ENCODE assay signal across 1 cellular context in the genomic region with DNA sequence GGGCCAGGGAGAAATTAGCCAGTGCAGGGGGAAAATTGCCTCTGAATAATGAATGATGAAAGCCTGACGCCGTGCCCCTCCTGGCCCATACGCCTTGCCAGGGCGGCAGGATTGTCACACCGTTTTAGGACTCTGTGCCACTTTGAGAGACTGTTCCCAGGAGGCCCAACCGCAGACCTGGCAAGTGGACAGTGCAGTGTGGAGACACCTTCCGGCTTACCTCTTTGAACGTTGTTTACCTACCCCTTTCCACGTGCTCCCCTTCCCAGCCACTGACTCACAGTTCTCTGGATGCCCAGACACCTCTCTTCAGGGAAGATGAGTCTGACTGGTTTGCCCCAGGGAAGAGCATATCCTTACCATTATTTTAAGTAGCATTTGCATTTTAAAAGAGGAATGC.
TF ChIP-seq lines count a peak whose summit lies in the region.

No MANE protein-coding gene starts in this region.

TF ChIP-seq in HepG2, 621 proteins besides CTCF, POLR2A, EP300 and RAD21 (continues in another document):
- TF ChIP-seq, protein P1, sequence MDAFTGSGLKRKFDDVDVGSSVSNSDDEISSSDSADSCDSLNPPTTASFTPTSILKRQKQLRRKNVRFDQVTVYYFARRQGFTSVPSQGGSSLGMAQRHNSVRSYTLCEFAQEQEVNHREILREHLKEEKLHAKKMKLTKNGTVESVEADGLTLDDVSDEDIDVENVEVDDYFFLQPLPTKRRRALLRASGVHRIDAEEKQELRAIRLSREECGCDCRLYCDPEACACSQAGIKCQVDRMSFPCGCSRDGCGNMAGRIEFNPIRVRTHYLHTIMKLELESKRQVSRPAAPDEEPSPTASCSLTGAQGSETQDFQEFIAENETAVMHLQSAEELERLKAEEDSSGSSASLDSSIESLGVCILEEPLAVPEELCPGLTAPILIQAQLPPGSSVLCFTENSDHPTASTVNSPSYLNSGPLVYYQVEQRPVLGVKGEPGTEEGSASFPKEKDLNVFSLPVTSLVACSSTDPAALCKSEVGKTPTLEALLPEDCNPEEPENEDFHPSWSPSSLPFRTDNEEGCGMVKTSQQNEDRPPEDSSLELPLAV (CRISPR knock-in tag; conservative IDR thresholded peaks at IDR 0.05; ENCODE audit: low read depth), result no peak
- no peak for TF ChIP-seq ZNF572 (CRISPR knock-in tag; IDR thresholded peaks at IDR 0.05)
- TF ChIP-seq FOXK2 (IDR thresholded peaks at IDR 0.05), result peak; percentile 53; the same call in 1 of the 2 replicates
- no peak for TF ChIP-seq PHF21A (CRISPR knock-in tag; IDR thresholded peaks at IDR 0.05)
- no peak for TF ChIP-seq ZSCAN21 (CRISPR knock-in tag; IDR thresholded peaks at IDR 0.05; ENCODE audit: borderline replicate concordance)
- TF ChIP-seq, protein P2, sequence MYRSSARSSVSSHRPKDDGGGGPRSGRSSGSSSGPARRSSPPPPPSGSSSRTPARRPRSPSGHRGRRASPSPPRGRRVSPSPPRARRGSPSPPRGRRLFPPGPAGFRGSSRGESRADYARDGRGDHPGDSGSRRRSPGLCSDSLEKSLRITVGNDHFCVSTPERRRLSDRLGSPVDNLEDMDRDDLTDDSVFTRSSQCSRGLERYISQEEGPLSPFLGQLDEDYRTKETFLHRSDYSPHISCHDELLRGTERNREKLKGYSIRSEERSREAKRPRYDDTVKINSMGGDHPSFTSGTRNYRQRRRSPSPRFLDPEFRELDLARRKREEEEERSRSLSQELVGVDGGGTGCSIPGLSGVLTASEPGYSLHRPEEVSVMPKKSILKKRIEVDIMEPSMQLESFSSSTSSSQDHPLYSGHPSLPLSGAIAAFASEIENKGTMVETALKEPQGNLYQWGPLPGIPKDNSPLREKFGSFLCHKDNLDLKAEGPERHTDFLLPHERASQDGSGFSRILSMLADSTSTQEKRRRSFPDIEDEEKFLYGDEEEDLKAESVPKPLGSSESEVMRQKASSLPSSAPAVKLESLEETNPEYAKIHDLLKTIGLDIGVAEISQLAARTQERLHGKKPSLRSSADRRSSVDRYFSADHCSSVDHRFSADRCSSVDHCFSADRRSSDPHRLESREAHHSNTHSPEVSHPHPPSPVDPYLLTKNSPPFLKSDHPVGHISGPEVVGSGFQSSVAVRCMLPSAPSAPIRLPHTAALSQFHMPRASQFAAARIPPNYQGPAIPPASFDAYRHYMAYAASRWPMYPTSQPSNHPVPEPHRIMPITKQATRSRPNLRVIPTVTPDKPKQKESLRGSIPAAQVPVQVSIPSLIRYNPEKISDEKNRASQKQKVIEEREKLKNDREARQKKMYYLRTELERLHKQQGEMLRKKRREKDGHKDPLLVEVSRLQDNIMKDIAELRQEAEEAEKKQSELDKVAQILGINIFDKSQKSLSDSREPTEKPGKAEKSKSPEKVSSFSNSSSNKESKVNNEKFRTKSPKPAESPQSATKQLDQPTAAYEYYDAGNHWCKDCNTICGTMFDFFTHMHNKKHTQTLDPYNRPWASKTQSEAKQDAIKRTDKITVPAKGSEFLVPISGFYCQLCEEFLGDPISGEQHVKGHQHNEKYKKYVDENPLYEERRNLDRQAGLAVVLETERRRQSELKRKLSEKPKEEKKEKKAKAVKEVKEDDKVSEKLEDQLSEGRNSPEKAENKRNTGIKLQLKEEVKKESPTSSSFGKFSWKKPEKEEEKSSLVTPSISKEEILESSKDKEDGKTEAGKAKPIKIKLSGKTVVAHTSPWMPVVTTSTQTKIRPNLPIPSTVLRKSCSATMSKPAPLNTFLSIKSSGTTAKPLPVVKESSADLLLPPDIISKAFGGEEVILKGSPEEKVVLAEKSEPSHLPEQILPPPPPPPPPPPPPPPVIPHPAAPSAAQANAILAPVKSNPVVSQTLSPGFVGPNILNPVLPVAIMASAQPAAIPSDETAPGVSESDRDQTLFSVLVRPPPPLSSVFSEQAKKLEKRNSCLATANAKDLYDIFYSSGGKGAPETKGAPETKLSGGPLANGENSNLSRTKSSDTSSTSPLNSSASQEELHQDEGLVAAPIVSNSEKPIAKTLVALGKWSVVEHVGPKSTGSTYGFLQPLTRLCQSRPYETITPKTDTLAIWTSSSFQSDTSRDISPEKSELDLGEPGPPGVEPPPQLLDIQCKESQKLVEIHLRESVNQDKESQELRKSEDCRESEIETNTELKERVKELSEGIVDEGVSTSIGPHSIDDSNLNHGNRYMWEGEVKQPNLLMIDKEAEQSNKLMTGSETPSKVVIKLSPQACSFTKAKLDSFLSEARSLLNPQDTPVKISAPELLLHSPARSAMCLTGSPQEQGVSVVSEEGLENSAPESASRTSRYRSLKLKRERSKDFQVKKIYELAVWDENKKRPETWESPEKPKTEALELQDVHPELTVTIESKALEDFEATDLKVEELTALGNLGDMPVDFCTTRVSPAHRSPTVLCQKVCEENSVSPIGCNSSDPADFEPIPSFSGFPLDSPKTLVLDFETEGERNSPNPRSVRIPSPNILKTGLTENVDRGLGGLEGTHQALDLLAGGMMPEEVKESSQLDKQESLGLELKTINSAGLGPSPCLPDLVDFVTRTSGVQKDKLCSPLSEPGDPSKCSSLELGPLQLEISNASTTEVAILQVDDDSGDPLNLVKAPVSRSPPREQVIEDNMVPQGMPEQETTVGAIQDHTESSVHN (CRISPR knock-in tag; IDR thresholded peaks at IDR 0.05), result no peak
- TF ChIP-seq, protein P3, sequence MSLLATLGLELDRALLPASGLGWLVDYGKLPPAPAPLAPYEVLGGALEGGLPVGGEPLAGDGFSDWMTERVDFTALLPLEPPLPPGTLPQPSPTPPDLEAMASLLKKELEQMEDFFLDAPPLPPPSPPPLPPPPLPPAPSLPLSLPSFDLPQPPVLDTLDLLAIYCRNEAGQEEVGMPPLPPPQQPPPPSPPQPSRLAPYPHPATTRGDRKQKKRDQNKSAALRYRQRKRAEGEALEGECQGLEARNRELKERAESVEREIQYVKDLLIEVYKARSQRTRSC (CRISPR knock-in tag; IDR thresholded peaks at IDR 0.05; ENCODE audit: low read depth), result no peak
- no peak for TF ChIP-seq DPF2 (CRISPR knock-in tag; IDR thresholded peaks at IDR 0.05; ENCODE audit: borderline replicate concordance, low read depth)
- no peak for TF ChIP-seq ZNF329 (CRISPR knock-in tag; IDR thresholded peaks at IDR 0.05; ENCODE audit: low read depth)
- TF ChIP-seq FOXA1 (IDR thresholded peaks at IDR 0.05), result no peak
- peak; percentile 92 for TF ChIP-seq FOXA1 (CRISPR knock-in tag; IDR thresholded peaks at IDR 0.05)
- peak; percentile 92 for TF ChIP-seq FOXA3 (CRISPR knock-in tag; IDR thresholded peaks at IDR 0.05)
- no peak for TF ChIP-seq SNRNP70 (IDR thresholded peaks at IDR 0.05; ENCODE audit: low read depth, low read length)
- no peak for TF ChIP-seq HDAC6 (IDR thresholded peaks at IDR 0.05; ENCODE audit: low read depth, low read length)
- no peak for TF ChIP-seq ZBTB7B (CRISPR knock-in tag; IDR thresholded peaks at IDR 0.05)
- no peak for TF ChIP-seq GZF1 (CRISPR knock-in tag; IDR thresholded peaks at IDR 0.05)
- TF ChIP-seq MBNL3 (CRISPR knock-in tag; conservative IDR thresholded peaks at IDR 0.05), result no peak
- no peak for TF ChIP-seq ZNF484 (CRISPR knock-in tag; IDR thresholded peaks at IDR 0.05; ENCODE audit: borderline replicate concordance, low read depth)
- TF ChIP-seq HMG20B (CRISPR knock-in tag; conservative IDR thresholded peaks at IDR 0.05), result no peak
- peak; percentile 69; the same call in 1 of the 2 replicates for TF ChIP-seq ARNTL (CRISPR knock-in tag; IDR thresholded peaks at IDR 0.05)
- TF ChIP-seq, protein P4, sequence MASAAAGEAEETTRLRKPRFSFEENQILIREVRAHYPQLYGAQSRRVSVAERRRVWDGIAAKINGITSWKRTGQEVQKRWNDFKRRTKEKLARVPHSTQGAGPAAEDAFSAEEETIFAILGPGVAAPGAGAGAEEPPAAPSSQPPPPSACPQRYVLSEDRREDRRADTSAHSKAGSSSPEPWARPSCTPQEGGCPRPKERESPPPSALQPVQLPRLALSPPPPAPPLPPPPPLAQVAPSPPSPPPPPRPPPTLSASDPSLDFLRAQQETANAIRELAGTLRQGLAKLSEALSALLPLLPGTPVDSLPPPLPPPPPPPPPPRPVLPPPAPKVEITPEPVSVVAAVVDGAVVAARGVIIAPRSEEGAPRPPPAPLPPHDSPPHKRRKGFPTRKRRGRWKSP (CRISPR knock-in tag; IDR thresholded peaks at IDR 0.05), result peak; percentile 49; the same call in 1 of the 2 replicates
- TF ChIP-seq MAFG (CRISPR knock-in tag; IDR thresholded peaks at IDR 0.05), result no peak
- TF ChIP-seq SATB2 (CRISPR knock-in tag; IDR thresholded peaks at IDR 0.05), result no peak
- peak; percentile 48; the same call in 1 of the 2 replicates for TF ChIP-seq NCOA2 (CRISPR knock-in tag; IDR thresholded peaks at IDR 0.05)
- TF ChIP-seq ZNF496 (CRISPR knock-in tag; IDR thresholded peaks at IDR 0.05; ENCODE audit: insufficient replicate concordance), result no peak
- TF ChIP-seq ZSCAN12 (CRISPR knock-in tag; IDR thresholded peaks at IDR 0.05), result no peak
- no peak for TF ChIP-seq NR2F2 (IDR thresholded peaks at IDR 0.05; ENCODE audit: borderline replicate concordance, low read depth)
- TF ChIP-seq ZNF644 (CRISPR knock-in tag; IDR thresholded peaks at IDR 0.05; ENCODE audit: low read depth), result 0 out of 2 replicates have a peak, but pooled peaks have one; percentile 59
- no peak for TF ChIP-seq PRDM4 (CRISPR knock-in tag; IDR thresholded peaks at IDR 0.05; ENCODE audit: borderline replicate concordance)
- TF ChIP-seq RELA (CRISPR knock-in tag; IDR thresholded peaks at IDR 0.05), result no peak
- TF ChIP-seq SNAI1 (CRISPR knock-in tag; IDR thresholded peaks at IDR 0.05; ENCODE audit: borderline replicate concordance), result no peak
- TF ChIP-seq ZNF574 (CRISPR knock-in tag; IDR thresholded peaks at IDR 0.05), result no peak
- peak; percentile 54; the same call in 1 of the 2 replicates for TF ChIP-seq ZBTB37 (CRISPR knock-in tag; IDR thresholded peaks at IDR 0.05)
- no peak for TF ChIP-seq FLYWCH1 (CRISPR knock-in tag; IDR thresholded peaks at IDR 0.05)
- no peak for TF ChIP-seq NFYB (CRISPR knock-in tag; IDR thresholded peaks at IDR 0.05)
- TF ChIP-seq CHD2 (IDR thresholded peaks at IDR 0.05; ENCODE audit: low read depth, low read length), result no peak
- TF ChIP-seq NFYC (CRISPR knock-in tag; IDR thresholded peaks at IDR 0.05), result no peak
- TF ChIP-seq, protein P5, sequence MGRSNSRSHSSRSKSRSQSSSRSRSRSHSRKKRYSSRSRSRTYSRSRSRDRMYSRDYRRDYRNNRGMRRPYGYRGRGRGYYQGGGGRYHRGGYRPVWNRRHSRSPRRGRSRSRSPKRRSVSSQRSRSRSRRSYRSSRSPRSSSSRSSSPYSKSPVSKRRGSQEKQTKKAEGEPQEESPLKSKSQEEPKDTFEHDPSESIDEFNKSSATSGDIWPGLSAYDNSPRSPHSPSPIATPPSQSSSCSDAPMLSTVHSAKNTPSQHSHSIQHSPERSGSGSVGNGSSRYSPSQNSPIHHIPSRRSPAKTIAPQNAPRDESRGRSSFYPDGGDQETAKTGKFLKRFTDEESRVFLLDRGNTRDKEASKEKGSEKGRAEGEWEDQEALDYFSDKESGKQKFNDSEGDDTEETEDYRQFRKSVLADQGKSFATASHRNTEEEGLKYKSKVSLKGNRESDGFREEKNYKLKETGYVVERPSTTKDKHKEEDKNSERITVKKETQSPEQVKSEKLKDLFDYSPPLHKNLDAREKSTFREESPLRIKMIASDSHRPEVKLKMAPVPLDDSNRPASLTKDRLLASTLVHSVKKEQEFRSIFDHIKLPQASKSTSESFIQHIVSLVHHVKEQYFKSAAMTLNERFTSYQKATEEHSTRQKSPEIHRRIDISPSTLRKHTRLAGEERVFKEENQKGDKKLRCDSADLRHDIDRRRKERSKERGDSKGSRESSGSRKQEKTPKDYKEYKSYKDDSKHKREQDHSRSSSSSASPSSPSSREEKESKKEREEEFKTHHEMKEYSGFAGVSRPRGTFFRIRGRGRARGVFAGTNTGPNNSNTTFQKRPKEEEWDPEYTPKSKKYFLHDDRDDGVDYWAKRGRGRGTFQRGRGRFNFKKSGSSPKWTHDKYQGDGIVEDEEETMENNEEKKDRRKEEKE (IDR thresholded peaks at IDR 0.05), result no peak
